18 cellular contexts compared by ENCODE assay signal in the genomic region with DNA sequence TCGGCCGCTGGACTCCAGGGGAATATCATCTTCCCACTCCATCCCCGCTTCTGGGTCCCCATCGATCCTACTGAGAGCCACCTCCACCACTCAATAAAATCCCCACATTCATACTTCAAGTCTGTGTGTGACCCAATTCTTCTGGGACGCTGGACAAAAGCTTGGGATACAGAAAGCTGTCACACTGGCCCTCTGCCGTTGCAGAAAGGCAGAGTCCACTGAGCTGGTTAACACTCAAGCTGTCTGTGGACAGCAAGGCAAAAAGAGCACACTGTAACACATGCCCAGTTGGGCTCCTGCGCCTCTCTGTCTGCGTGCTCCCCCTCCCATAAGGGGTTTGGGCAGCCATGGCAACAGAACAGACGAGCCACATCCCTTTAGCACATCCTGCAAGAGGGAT.
DNase-seq lines count a peak whose midpoint lies in the region; TF ChIP-seq lines count a peak whose summit lies in the region.
"Had no signal": no experiment of that assay in that cellular context is flagged by ENCODE, and none has a peak within 500 bp of the region (broad histone marks: within the 10 kb centered on the region; RNA-seq: fewer than 3 reads in every experiment).

No MANE protein-coding gene starts in this region.

- H3K79me2 ChIP-seq in trophoblast cell (ENCODE audit: control insufficient read depth, insufficient read depth, low read length, poor library complexity): no peaks in the 10 kb centered on the region

- WGBS in neuronal stem cell (ENCODE audit: extremely low coverage in 2 of 2, insufficient read length in 2 of 2, insufficient replicate concordance in 1 of 2), 2 donors: no CpG with 5 or more reads among the region's 9 CpGs
- WGBS in trophoblast cell (ENCODE audit: extremely low coverage, insufficient coverage, insufficient read length): no CpG with 5 or more reads among the region's 9 CpGs

- H2BK5ac ChIP-seq in neuronal stem cell (ENCODE audit: low read length) (no peak overlapping the region), trophoblast cell (ENCODE audit: low read depth, low read length, poor library complexity) (no peak overlapping the region)

- H3K27me3 ChIP-seq in neuronal stem cell (ENCODE audit: control insufficient read depth in 3 of 3, insufficient read depth in 3 of 3, low read depth in 1 of 3, low read length in 3 of 3) (no peaks in the 10 kb centered on the region), trophoblast cell (ENCODE audit: insufficient read depth, low read length) (no peaks in the 10 kb centered on the region)
- H3K27me3 ChIP-seq in effector memory CD4-positive, alpha-beta T cell (replicated peaks; ENCODE audit: control insufficient read depth, insufficient read depth, low read length, poor library complexity, severe bottlenecking): no peaks in the 10 kb centered on the region
- H3K27me3 ChIP-seq: MG63 had no signal

- H3K4me1 ChIP-seq in neuronal stem cell (ENCODE audit: control insufficient read depth in 2 of 2, insufficient read depth in 1 of 2, low read depth in 1 of 2, low read length in 2 of 2) (peaks cover 0 to 4% of the 10 kb centered on the region in 2 donors), trophoblast cell (ENCODE audit: control insufficient read depth in 1 of 2, insufficient read depth in 2 of 2, low read length in 2 of 2) (no peaks in the 10 kb centered on the region)
- no peaks in the 10 kb centered on the region for H3K4me1 ChIP-seq in effector memory CD4-positive, alpha-beta T cell (ENCODE audit: control insufficient read depth, insufficient read depth, low read length, poor library complexity, severe bottlenecking)
- H3K4me1 ChIP-seq: HAP-1 had no signal

- H3K36me3 Mint-ChIP-seq in brain: no peaks in the 10 kb centered on the region
- H3K36me3 Mint-ChIP-seq: CD4-positive, CD25-positive, alpha-beta regulatory T cell; T-cell had no signal

- H3K27me3 Mint-ChIP-seq in brain: peaks cover 3% of the 10 kb centered on the region
- H3K27me3 Mint-ChIP-seq: CD4-positive, CD25-positive, alpha-beta regulatory T cell had no signal

- no peaks in the 10 kb centered on the region for H3K79me1 ChIP-seq in neuronal stem cell (ENCODE audit: low read depth, low read length)
- no peaks in the 10 kb centered on the region for H3K79me1 ChIP-seq in trophoblast cell (ENCODE audit: low read length)

- H3K4me1 Mint-ChIP-seq in brain: peaks cover 40% of the 10 kb centered on the region
- H3K4me1 Mint-ChIP-seq: CD4-positive, CD25-positive, alpha-beta regulatory T cell; T-cell had no signal

- H2BK120ac ChIP-seq in neuronal stem cell (ENCODE audit: low read depth, low read length) (no peak overlapping the region), trophoblast cell (ENCODE audit: insufficient read depth, low read length, poor library complexity) (no peak overlapping the region)

- H3K9me3 ChIP-seq in neuronal stem cell (replicated peaks in 1 of 2; ENCODE audit: control insufficient read depth in 2 of 2, insufficient read depth in 1 of 2, low read depth in 1 of 2, low read length in 2 of 2): no peaks in the 10 kb centered on the region
- no peaks in the 10 kb centered on the region for H3K9me3 ChIP-seq in trophoblast cell (ENCODE audit: insufficient read depth, low read depth, low read length)
- H3K9me3 ChIP-seq in effector memory CD4-positive, alpha-beta T cell (ENCODE audit: control insufficient read depth, low read length): no peaks in the 10 kb centered on the region
- H3K9me3 ChIP-seq: HAP-1, MG63 had no signal

- TF ChIP-seq CTCF in brain (conservative IDR thresholded peaks at IDR 0.05): no peak

- H3K36me3 ChIP-seq in neuronal stem cell (replicated peaks in 1 of 2; ENCODE audit: control insufficient read depth in 2 of 2, insufficient read depth in 2 of 2, low read length in 2 of 2) (no peaks in the 10 kb centered on the region), trophoblast cell (ENCODE audit: control insufficient read depth in 1 of 2, insufficient read depth in 2 of 2, low read length in 2 of 2) (no peaks in the 10 kb centered on the region)
- no peaks in the 10 kb centered on the region for H3K36me3 ChIP-seq in effector memory CD4-positive, alpha-beta T cell (ENCODE audit: control insufficient read depth, insufficient read depth, low read length)
- H3K36me3 ChIP-seq: HAP-1, MG63 had no signal

- no peak overlapping the region for H3K23ac ChIP-seq in neuronal stem cell (ENCODE audit: low read depth, low read length, poor library complexity)
- no peak overlapping the region for H3K23ac ChIP-seq in trophoblast cell (ENCODE audit: low read length)

- H3K4ac ChIP-seq in neuronal stem cell (ENCODE audit: low read length) (no peak overlapping the region), trophoblast cell (ENCODE audit: low read depth, low read length) (no peak overlapping the region)

- H3K27ac ChIP-seq in neuronal stem cell (replicated peaks; ENCODE audit: low read length) (no peak overlapping the region), trophoblast cell (ENCODE audit: low read depth, low read length) (no peak overlapping the region)
- H3K27ac ChIP-seq in effector memory CD4-positive, alpha-beta T cell (ENCODE audit: insufficient read depth, low read length, poor library complexity, severe bottlenecking): no peak overlapping the region

- no peak overlapping the region for H2BK12ac ChIP-seq in neuronal stem cell (ENCODE audit: low read length)
- H2BK12ac ChIP-seq in trophoblast cell (ENCODE audit: low read length): no peak overlapping the region

- H3K9ac ChIP-seq in neuronal stem cell (ENCODE audit: low read depth, low read length, poor library complexity) (no peak overlapping the region), trophoblast cell (ENCODE audit: low read length) (no peak overlapping the region)

- H3K4me3 Mint-ChIP-seq in brain: peak overlapping the region in 1 of 5 experiments; percentile 45
- H3K4me3 Mint-ChIP-seq: CD4-positive, CD25-positive, alpha-beta regulatory T cell; T-cell had no signal

- H4K12ac ChIP-seq in trophoblast cell (ENCODE audit: low read depth, low read length): no peak overlapping the region

- no peak overlapping the region for H3K14ac ChIP-seq in neuronal stem cell (ENCODE audit: low read length)
- no peak overlapping the region for H3K14ac ChIP-seq in trophoblast cell (ENCODE audit: low read length)

- no peak overlapping the region for H4K8ac ChIP-seq in neuronal stem cell (ENCODE audit: low read depth, low read length)
- no peak overlapping the region for H4K8ac ChIP-seq in trophoblast cell (ENCODE audit: low read depth, low read length)

- H4K91ac ChIP-seq in neuronal stem cell (ENCODE audit: low read depth, low read length, poor library complexity) (no peak overlapping the region), trophoblast cell (ENCODE audit: low read depth, low read length) (no peak overlapping the region)

- no peak overlapping the region for H2BK15ac ChIP-seq in neuronal stem cell (ENCODE audit: low read length)

- H3K4me2 ChIP-seq in neuronal stem cell (ENCODE audit: insufficient read depth, low read length, poor library complexity, severe bottlenecking) (no peak overlapping the region), trophoblast cell (ENCODE audit: low read length) (no peak overlapping the region)

- H2AK5ac ChIP-seq in neuronal stem cell (ENCODE audit: low read depth, low read length): no peak overlapping the region
- H2AK5ac ChIP-seq in trophoblast cell (ENCODE audit: low read length): no peak overlapping the region

- H3K18ac ChIP-seq in neuronal stem cell (ENCODE audit: low read length): peak overlapping the region; percentile 52
- no peak overlapping the region for H3K18ac ChIP-seq in trophoblast cell (ENCODE audit: low read length)

- peak overlapping the region in 3 of 5 experiments; percentile 22 to 83 (median 69) for H3K27ac Mint-ChIP-seq in brain
- H3K27ac Mint-ChIP-seq: CD4-positive, CD25-positive, alpha-beta regulatory T cell; T-cell had no signal

- no peaks in the 10 kb centered on the region for H3K9me3 Mint-ChIP-seq in brain
- H3K9me3 Mint-ChIP-seq: T-cell had no signal

- DNase-seq in NCI-H82 (lab: John Stamatoyannopoulos, UW) (peak; percentile 9), NCI-H82 treated with DMSO at 0.1 percent for 48 hours (lab: John Stamatoyannopoulos, UW; ENCODE audit: unreplicated experiment) (no peak), NCI-H1930 (lab: John Stamatoyannopoulos, UW) (peak; percentile 13 to 41), neuronal stem cell (ENCODE audit: low spot score) (no peak), trophoblast cell (no peak), NCI-H1436 treated with DMSO at 0.1 percent for 48 hours (lab: John Stamatoyannopoulos, UW) (no peak)
- no peak for DNase-seq in effector memory CD4-positive, alpha-beta T cell
- DNase-seq: CD4-positive, CD25-positive, alpha-beta regulatory T cell; IMR-90; MG63; NCI-H1436; NCI-H2029 treated with DMSO at 0.1 percent for 48 hours; NCI-H2171 treated with DMSO at 0.1 percent for 48 hours; NCI-H446; NCI-H526 treated with DMSO at 0.1 percent for 48 hours; T-cell had no signal

- no peak overlapping the region for H2AFZ ChIP-seq in neuronal stem cell (ENCODE audit: low read length)
- H2AFZ ChIP-seq in trophoblast cell (ENCODE audit: insufficient read depth, low read length, poor library complexity): no peak overlapping the region

- H3K4me3 ChIP-seq in neuronal stem cell (ENCODE audit: low read length in 2 of 2) (no peak overlapping the region), trophoblast cell (ENCODE audit: low read depth, low read length) (no peak overlapping the region)
- no peak overlapping the region for H3K4me3 ChIP-seq in effector memory CD4-positive, alpha-beta T cell (ENCODE audit: insufficient read depth, low read depth, low read length, poor library complexity, severe bottlenecking)
- H3K4me3 ChIP-seq: HAP-1, MG63 had no signal

Comparison
In these comparisons a context has a peak if more than half of its experiments do, and no peak if none do; other contexts are left out.
1. DNase-seq: peak in NCI-H82 (single experiment) and NCI-H1930 (2 of 2); none in NCI-H82 treated with DMSO at 0.1 percent for 48 hours (single experiment), neuronal stem cell (single experiment), trophoblast cell (0 of 2), effector memory CD4-positive, alpha-beta T cell (0 of 3) and NCI-H1436 treated with DMSO at 0.1 percent for 48 hours (single experiment).